1 cellular context compared by ENCODE assay signal in genomic region chr3:33054100-33055097, GRCh38.
TF ChIP-seq lines count a peak whose summit lies in the region.

No MANE protein-coding gene starts in this region.

TF ChIP-seq in K562, 482 proteins besides CTCF, POLR2A, EP300 and RAD21 (continued from another document and continues in another):
- TF ChIP-seq ZBTB12 (CRISPR knock-in tag; IDR thresholded peaks at IDR 0.05), result no peak
- TF ChIP-seq PHTF2 (CRISPR knock-in tag; IDR thresholded peaks at IDR 0.05), result no peak
- TF ChIP-seq HEY1 (CRISPR knock-in tag; IDR thresholded peaks at IDR 0.05; ENCODE audit: borderline replicate concordance), result no peak
- TF ChIP-seq GATAD2A (IDR thresholded peaks at IDR 0.05), result peak; percentile 67; the same call in 1 of the 2 replicates
- TF ChIP-seq XRCC3 (IDR thresholded peaks at IDR 0.05), result no peak
- no peak for TF ChIP-seq MLX (CRISPR knock-in tag; conservative IDR thresholded peaks at IDR 0.05)
- no peak for TF ChIP-seq USF1 (CRISPR knock-in tag; IDR thresholded peaks at IDR 0.05)
- TF ChIP-seq ELF2 (CRISPR knock-in tag; IDR thresholded peaks at IDR 0.05), result peak; percentile 19; the same call in 1 of the 2 replicates
- peak; percentile 72; the same call in 1 of the 2 replicates for TF ChIP-seq ILF3 (IDR thresholded peaks at IDR 0.05; ENCODE audit: borderline replicate concordance)
- TF ChIP-seq MEF2A (IDR thresholded peaks at IDR 0.05; ENCODE audit: control insufficient read depth, low read depth, low read length), result no peak
- no peak for TF ChIP-seq ESRRB (CRISPR knock-in tag; IDR thresholded peaks at IDR 0.05; ENCODE audit: borderline replicate concordance)
- TF ChIP-seq MYBL2 (IDR thresholded peaks at IDR 0.05; ENCODE audit: low read depth), result peak; percentile 32; the same call in 1 of the 2 replicates
- TF ChIP-seq MYBL2 (CRISPR knock-in tag; IDR thresholded peaks at IDR 0.05; ENCODE audit: borderline replicate concordance), result no peak
- no peak for TF ChIP-seq CBX2 (IDR thresholded peaks at IDR 0.05; ENCODE audit: insufficient read depth, low read length, poor library complexity, severe bottlenecking)
- TF ChIP-seq ZNF740 (CRISPR knock-in tag; IDR thresholded peaks at IDR 0.05), result no peak
- TF ChIP-seq ZNF740 (tag; IDR thresholded peaks at IDR 0.05), result 0 out of 4 replicates have a peak, but pooled peaks of 1 of the 2 experiments have one; percentile 19
- TF ChIP-seq HINFP (tag; conservative IDR thresholded peaks at IDR 0.05; ENCODE audit: low read depth), result no peak
- no peak for TF ChIP-seq CAMTA2 (CRISPR knock-in tag; conservative IDR thresholded peaks at IDR 0.05)
- TF ChIP-seq TCF3 (CRISPR knock-in tag; IDR thresholded peaks at IDR 0.05), result peak; percentile 98
- TF ChIP-seq ZNF197 (CRISPR knock-in tag; IDR thresholded peaks at IDR 0.05; ENCODE audit: low read depth), result peak; percentile 85; the same call in 1 of the 2 replicates
- peak; percentile 34; the same call in 1 of the 2 replicates for TF ChIP-seq VEZF1 (CRISPR knock-in tag; IDR thresholded peaks at IDR 0.05)
- no peak for TF ChIP-seq STAG1 (CRISPR knock-in tag; IDR thresholded peaks at IDR 0.05; ENCODE audit: borderline replicate concordance)
- TF ChIP-seq PRMT5 (CRISPR knock-in tag; IDR thresholded peaks at IDR 0.05), result no peak
- no peak for TF ChIP-seq ZNF75A (CRISPR knock-in tag; IDR thresholded peaks at IDR 0.05)
- TF ChIP-seq ZKSCAN8 (CRISPR knock-in tag; IDR thresholded peaks at IDR 0.05), result no peak; the same call in 1 of the 2 replicates
- TF ChIP-seq RFX7 (CRISPR knock-in tag; IDR thresholded peaks at IDR 0.05), result no peak
- TF ChIP-seq TAF15 (IDR thresholded peaks at IDR 0.05; ENCODE audit: low read depth, low read length), result no peak
- peak; percentile 66 for TF ChIP-seq L3MBTL2 (IDR thresholded peaks at IDR 0.05)
- TF ChIP-seq POLR2H (tag; IDR thresholded peaks at IDR 0.05; ENCODE audit: low read depth), result no peak
- no peak for TF ChIP-seq RNF219 (CRISPR knock-in tag; IDR thresholded peaks at IDR 0.05)
- TF ChIP-seq TFAP4 (CRISPR knock-in tag; IDR thresholded peaks at IDR 0.05; ENCODE audit: borderline replicate concordance), result peak; percentile 43; the same call in 1 of the 2 replicates
- TF ChIP-seq ZC3H4 (CRISPR knock-in tag; IDR thresholded peaks at IDR 0.05; ENCODE audit: borderline replicate concordance), result no peak
- no peak for TF ChIP-seq TSHZ1 (CRISPR knock-in tag; IDR thresholded peaks at IDR 0.05)
- peak; percentile 85 for TF ChIP-seq NBN (IDR thresholded peaks at IDR 0.05; ENCODE audit: low read depth)
- no peak for TF ChIP-seq NR2C2 (CRISPR knock-in tag; IDR thresholded peaks at IDR 0.05)
- TF ChIP-seq NR2C2 (tag; IDR thresholded peaks at IDR 0.05), result peak; percentile 23; the same call in 1 of the 2 replicates
